8 cellular contexts compared by ENCODE assay signal in the genomic region with DNA sequence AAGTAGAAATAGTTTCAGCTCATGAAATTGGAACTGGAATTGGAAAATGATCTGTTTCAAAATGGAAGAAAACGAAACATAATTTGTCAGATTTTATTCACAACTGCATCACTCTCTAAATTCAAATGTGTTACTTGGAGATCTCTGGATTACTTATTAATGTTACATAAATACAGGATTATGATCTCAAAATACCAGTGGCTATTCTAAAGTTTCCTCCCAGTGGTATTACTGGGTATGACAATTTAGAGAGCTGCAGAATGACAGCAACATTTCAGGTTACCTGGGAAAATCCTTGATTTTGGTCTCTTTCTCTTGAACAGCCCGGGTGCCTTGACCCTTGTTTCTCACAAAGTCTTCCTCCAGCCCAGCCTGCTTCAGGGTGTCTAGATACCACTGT. TPM values are rescaled to one million over a fixed set of nuclear protein-coding genes. Genes with fewer than 3 reads are reported as not detected.
DNase-seq lines count a peak whose midpoint lies in the region; ATAC-seq and TF ChIP-seq lines count a peak whose summit lies in the region.

No MANE protein-coding gene starts in this region.

- in situ Hi-C loops in ACHN (cut with HindIII; ENCODE audit: low pct_ligation_motif_present, low pct_unique_long_range_greater_than_20kb, low sequenced_read_pairs): no loop called here
- in situ Hi-C loops in GM13977 (cut with MboI; ENCODE audit: low pct_unique_long_range_greater_than_20kb, low sequenced_read_pairs, unreplicated experiment): no loop called here

- peaks cover 5% of the 10 kb centered on the region for H3K9me3 Mint-ChIP-seq in glutamatergic neuron (ENCODE audit: unreplicated experiment)

- no peaks in the 10 kb centered on the region for H3K4me1 Mint-ChIP-seq in glutamatergic neuron (ENCODE audit: low read depth, unreplicated experiment)

- H3K27me3 Mint-ChIP-seq in glutamatergic neuron (ENCODE audit: unreplicated experiment): no peaks in the 10 kb centered on the region

- H3K4me3 Mint-ChIP-seq in glutamatergic neuron (ENCODE audit: unreplicated experiment): no peak overlapping the region

- no peaks in the 10 kb centered on the region for H3K36me3 Mint-ChIP-seq in glutamatergic neuron (ENCODE audit: unreplicated experiment)

- DNase-seq in ACHN: peak; percentile 40
- DNase-seq in GM13977 (ENCODE audit: low spot score): peak; percentile 38
- peak; percentile 5 for DNase-seq in RPMI8226
- no peak for DNase-seq in glutamatergic neuron
- no peak for DNase-seq in left ventricle myocardium superior
- DNase-seq in NCI-H187 (lab: John Stamatoyannopoulos, UW): no peak
- DNase-seq in Right ventricle myocardium inferior (ENCODE audit: missing footprints): no peak

- no peak overlapping the region for H3K27ac Mint-ChIP-seq in glutamatergic neuron (ENCODE audit: unreplicated experiment)

- intact Hi-C loops in left ventricle myocardium superior (cut with micrococcal nuclease) (no loop called here), Right ventricle myocardium inferior (cut with DNase I) (no loop called here)

- TF ChIP-seq CTCF in GM13977 (IDR thresholded peaks at IDR 0.05; ENCODE audit: extremely low read depth, insufficient read depth, missing control alignments): no peak
- peak; percentile 73 for TF ChIP-seq CTCF in glutamatergic neuron (IDR thresholded peaks at IDR 0.05; ENCODE audit: partially characterized antibody, unreplicated experiment)

- ATAC-seq in left ventricle myocardium superior (no peak), HG02840 (IDR thresholded peaks at IDR 0.05; ENCODE audit: low FRiP score, unreplicated experiment) (no peak), Right ventricle myocardium inferior (no peak)

RNA-seq across cellular contexts. Expression of a gene that starts 14.2 kb away (rescaled TPM):
- total RNA-seq in glutamatergic neuron (ENCODE audit: unreplicated experiment) (2.8 TPM), left ventricle myocardium superior (3.8 TPM), Right ventricle myocardium inferior (3.7 TPM)

RNA-seq across cellular contexts. Expression of a gene that starts 14.4 kb away (rescaled TPM):
- total RNA-seq in glutamatergic neuron (ENCODE audit: unreplicated experiment): 13.7 TPM
- 50.7 TPM for total RNA-seq in left ventricle myocardium superior
- total RNA-seq in Right ventricle myocardium inferior: 47.2 TPM

RNA-seq across cellular contexts. Expression of a gene that starts 49.0 kb away (rescaled TPM):
- total RNA-seq in glutamatergic neuron (ENCODE audit: unreplicated experiment) (50.7 TPM), left ventricle myocardium superior (18.5 TPM), Right ventricle myocardium inferior (16.0 TPM)

Comparison
In these comparisons a context has a peak if more than half of its experiments do, and no peak if none do; other contexts are left out.
1. DNase-seq: peak in ACHN (single experiment), GM13977 (single experiment) and RPMI8226 (single experiment); none in glutamatergic neuron (single experiment), left ventricle myocardium superior (single experiment), NCI-H187 (0 of 2) and Right ventricle myocardium inferior (single experiment).